ENCODE assay signal across 12 cellular contexts in genomic region chr11:128367573-128367972, GRCh38.
A peak's percentile ranks its signal among the peaks of the same experiment; 100 is the strongest.
DNase-seq lines count a peak whose midpoint lies in the region; ATAC-seq, FAIRE-seq and TF ChIP-seq lines count a peak whose summit lies in the region.
"Had no signal": no experiment of that assay in that cellular context is flagged by ENCODE, and none has a peak within 500 bp of the region (broad histone marks: within the 10 kb centered on the region; RNA-seq: fewer than 3 reads in every experiment).

No MANE protein-coding gene starts in this region.

- no peak overlapping the region for H3K9ac ChIP-seq in HepG2 (ENCODE audit: insufficient read depth, low read depth, low read length)
- H3K9ac ChIP-seq: BLaER1 had no signal

- no peaks in the 10 kb centered on the region for H3K36me3 ChIP-seq in CD4-positive, CD25-positive, alpha-beta regulatory T cell (ENCODE audit: control insufficient read depth, insufficient read depth, low read length)
- H3K36me3 ChIP-seq in HepG2 (replicated peaks in 1 of 2; ENCODE audit: control insufficient read depth in 1 of 2, insufficient read depth in 2 of 2, low read length in 2 of 2) (no peaks in the 10 kb centered on the region), WERI-Rb-1 (no peaks in the 10 kb centered on the region)
- H3K36me3 ChIP-seq: BLaER1 had no signal

- H2AFZ ChIP-seq in HepG2 (ENCODE audit: low read length) = no peak overlapping the region

- H3K4me3 ChIP-seq in CD4-positive, CD25-positive, alpha-beta regulatory T cell (ENCODE audit: low read depth, low read length) = peak overlapping the region; percentile 71
- H3K4me3 ChIP-seq in HepG2 (replicated peaks in 1 of 3; ENCODE audit: insufficient read depth in 1 of 3, low read depth in 2 of 3, low read length in 3 of 3) (no peak overlapping the region), WERI-Rb-1 (ENCODE audit: low read depth, low read length) (no peak overlapping the region)
- H3K4me3 ChIP-seq: BLaER1, K562, testis had no signal

- no peaks in the 10 kb centered on the region for H3K79me2 ChIP-seq in HepG2 (ENCODE audit: insufficient read depth, low read length)

- peaks cover 10 to 20% (median 17%) of the 10 kb centered on the region in 4 donors for H3K4me1 Mint-ChIP-seq in CD4-positive, CD25-positive, alpha-beta regulatory T cell

- in situ Hi-C loops in HepG2 (cut with HindIII; ENCODE audit: extremely low pct_ligation_motif_present, low pct_unique_long_range_greater_than_20kb) = no loop called here

- intact Hi-C loops in HepG2 (cut with micrococcal nuclease; ENCODE audit: unreplicated experiment) = no loop called here

- no peaks in the 10 kb centered on the region for H3K4me1 ChIP-seq in CD4-positive, CD25-positive, alpha-beta regulatory T cell (ENCODE audit: control insufficient read depth, insufficient read depth, low read length, poor library complexity, severe bottlenecking)
- no peaks in the 10 kb centered on the region for H3K4me1 ChIP-seq in HepG2 (ENCODE audit: insufficient read depth, low read length)
- H3K4me1 ChIP-seq: BLaER1, testis had no signal

- H3K9me3 Mint-ChIP-seq in CD4-positive, CD25-positive, alpha-beta regulatory T cell = peaks cover 0 to 4% (median 0%) of the 10 kb centered on the region in 7 donors

- no peak for TF ChIP-seq RAD21 in HepG2 (CRISPR knock-in tag; IDR thresholded peaks at IDR 0.05)

- H3K27me3 Mint-ChIP-seq in CD4-positive, CD25-positive, alpha-beta regulatory T cell = no peaks in the 10 kb centered on the region

- no peak overlapping the region for H3K4me2 ChIP-seq in HepG2 (ENCODE audit: low read depth, low read length)
- H3K4me2 ChIP-seq: BLaER1 had no signal

- H3K27ac Mint-ChIP-seq in CD4-positive, CD25-positive, alpha-beta regulatory T cell = peak overlapping the region; percentile 14 to 91 (median 67)

- no peak for FAIRE-seq in HepG2 (lab: Jason Lieb, UNC)
- FAIRE-seq: K562 had no signal

- H3K4me3 Mint-ChIP-seq in CD4-positive, CD25-positive, alpha-beta regulatory T cell = peak overlapping the region in 3 of 4 donors; percentile 68 to 91 (median 77)

- H3K36me3 Mint-ChIP-seq in CD4-positive, CD25-positive, alpha-beta regulatory T cell = peaks cover 6% of the 10 kb centered on the region

- TF ChIP-seq CTCF in HepG2 (CRISPR knock-in tag; IDR thresholded peaks at IDR 0.05) (no peak), WERI-Rb-1 (IDR thresholded peaks at IDR 0.05; ENCODE audit: low read depth, low read length) (no peak)

- H3K27ac ChIP-seq in CD4-positive, CD25-positive, alpha-beta regulatory T cell (ENCODE audit: insufficient read depth, low read length, poor library complexity, severe bottlenecking) = peak overlapping the region; percentile 53
- no peak overlapping the region for H3K27ac ChIP-seq in HepG2 (ENCODE audit: extremely low read length, insufficient read depth, low read length)
- H3K27ac ChIP-seq in WERI-Rb-1 = no peak overlapping the region
- H3K27ac ChIP-seq: BLaER1, testis had no signal

- H4K20me1 ChIP-seq in HepG2 (ENCODE audit: insufficient read depth, low read length) = no peaks in the 10 kb centered on the region
- H4K20me1 ChIP-seq: BLaER1 had no signal

- no peaks in the 10 kb centered on the region for H3K9me3 ChIP-seq in CD4-positive, CD25-positive, alpha-beta regulatory T cell (ENCODE audit: control insufficient read depth in 2 of 2, low read length in 2 of 2)
- H3K9me3 ChIP-seq in HepG2 (ENCODE audit: low read length) = no peaks in the 10 kb centered on the region
- H3K9me3 ChIP-seq in WERI-Rb-1 (ENCODE audit: severe bottlenecking) = no peaks in the 10 kb centered on the region
- H3K9me3 ChIP-seq: BLaER1, testis had no signal

- TF ChIP-seq POLR2A in HepG2 (IDR thresholded peaks at IDR 0.05; ENCODE audit: insufficient read depth in 1 of 2, low read depth in 2 of 2, low read length in 2 of 2) = no peak

- CTCF ChIA-PET in HepG2 (lab: Yijun Ruan, JAX; ENCODE audit: low intra/inter-chr PET ratio, low total read pairs) = no interaction called here

- H3K27me3 ChIP-seq in CD4-positive, CD25-positive, alpha-beta regulatory T cell (ENCODE audit: control insufficient read depth, insufficient read depth, low read length) = no peaks in the 10 kb centered on the region
- H3K27me3 ChIP-seq in HepG2 (ENCODE audit: control insufficient read depth in 1 of 2, insufficient read depth in 2 of 2, low read length in 2 of 2) = no peaks in the 10 kb centered on the region; a peak in 1 of 5 replicates
- no peaks in the 10 kb centered on the region for H3K27me3 ChIP-seq in WERI-Rb-1 (ENCODE audit: insufficient read depth, low read depth, severe bottlenecking)
- H3K27me3 ChIP-seq: BLaER1, testis had no signal

- BruUV-seq in HepG2 (replicated peaks; lab: Mats Ljungman, UMichigan) = no TSS peak

- POLR2A ChIA-PET in HepG2 (lab: Yijun Ruan, JAX) = no interaction called here

- ATAC-seq in CD4-positive, CD25-positive, alpha-beta regulatory T cell (ENCODE audit: low read depth in 2 of 2) = peak in 1 of 2 donors; percentile 53
- ATAC-seq in GM19043 (IDR thresholded peaks at IDR 0.05; ENCODE audit: low read depth, unreplicated experiment) = peak; percentile 52
- ATAC-seq in HG03103 (IDR thresholded peaks at IDR 0.05; ENCODE audit: low read depth, unreplicated experiment) = peak; percentile 67
- no peak for ATAC-seq in HepG2
- ATAC-seq: esophagus mucosa, K562 had no signal

- no peak for TF ChIP-seq EP300 in HepG2 (IDR thresholded peaks at IDR 0.05; ENCODE audit: low read depth in 2 of 2, low read length in 2 of 2)
- no peak for TF ChIP-seq EP300 in HepG2 (CRISPR knock-in tag; IDR thresholded peaks at IDR 0.05; ENCODE audit: borderline replicate concordance)

- DNase-seq in CD4-positive, CD25-positive, alpha-beta regulatory T cell = peak; percentile 27 to 74 (median 43)
- DNase-seq in T-helper 9 cell (peak; percentile 12), HepG2 (ENCODE audit: low spot score) (no peak), WERI-Rb-1 (no peak), Kasumi-1 (lab: John Stamatoyannopoulos, UW) (no peak), NCI-H526 treated with DMSO at 0.1 percent for 48 hours (lab: John Stamatoyannopoulos, UW) (no peak)
- DNase-seq: testis had no signal

- WGBS in HepG2 (ENCODE audit: low lambda C conversion rate) = 9% methylated on average over 10 of the region's 10 CpGs

TF ChIP-seq in HepG2, 621 proteins besides CTCF, POLR2A, EP300 and RAD21:
- TF ChIP-seq, protein P1, sequence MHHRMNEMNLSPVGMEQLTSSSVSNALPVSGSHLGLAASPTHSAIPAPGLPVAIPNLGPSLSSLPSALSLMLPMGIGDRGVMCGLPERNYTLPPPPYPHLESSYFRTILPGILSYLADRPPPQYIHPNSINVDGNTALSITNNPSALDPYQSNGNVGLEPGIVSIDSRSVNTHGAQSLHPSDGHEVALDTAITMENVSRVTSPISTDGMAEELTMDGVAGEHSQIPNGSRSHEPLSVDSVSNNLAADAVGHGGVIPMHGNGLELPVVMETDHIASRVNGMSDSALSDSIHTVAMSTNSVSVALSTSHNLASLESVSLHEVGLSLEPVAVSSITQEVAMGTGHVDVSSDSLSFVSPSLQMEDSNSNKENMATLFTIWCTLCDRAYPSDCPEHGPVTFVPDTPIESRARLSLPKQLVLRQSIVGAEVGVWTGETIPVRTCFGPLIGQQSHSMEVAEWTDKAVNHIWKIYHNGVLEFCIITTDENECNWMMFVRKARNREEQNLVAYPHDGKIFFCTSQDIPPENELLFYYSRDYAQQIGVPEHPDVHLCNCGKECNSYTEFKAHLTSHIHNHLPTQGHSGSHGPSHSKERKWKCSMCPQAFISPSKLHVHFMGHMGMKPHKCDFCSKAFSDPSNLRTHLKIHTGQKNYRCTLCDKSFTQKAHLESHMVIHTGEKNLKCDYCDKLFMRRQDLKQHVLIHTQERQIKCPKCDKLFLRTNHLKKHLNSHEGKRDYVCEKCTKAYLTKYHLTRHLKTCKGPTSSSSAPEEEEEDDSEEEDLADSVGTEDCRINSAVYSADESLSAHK (CRISPR knock-in tag; IDR thresholded peaks at IDR 0.05; ENCODE audit: borderline replicate concordance) = no peak

Comparison
In these comparisons a context has a peak if more than half of its experiments do, and no peak if none do; other contexts are left out.
1. DNase-seq: peak in CD4-positive, CD25-positive, alpha-beta regulatory T cell (3 of 3) and T-helper 9 cell (single experiment); none in HepG2 (single experiment), WERI-Rb-1 (single experiment), Kasumi-1 (0 of 2) and NCI-H526 treated with DMSO at 0.1 percent for 48 hours (single experiment).